In genomic region chr13:27372896-27373295, GRCh38 we compare ENCODE assay signal across 1 cellular context.
TF ChIP-seq lines count a peak whose summit lies in the region.

No MANE protein-coding gene starts in this region.

TF ChIP-seq in HepG2, 621 proteins besides CTCF, POLR2A, EP300 and RAD21 (continued from another document):
- TF ChIP-seq ZNF609 (CRISPR knock-in tag; IDR thresholded peaks at IDR 0.05; ENCODE audit: borderline replicate concordance) (0 out of 2 replicates have a peak, but pooled peaks have one; percentile 16), ARID4A (CRISPR knock-in tag; IDR thresholded peaks at IDR 0.05; ENCODE audit: borderline replicate concordance) (peak; percentile 20; the same call in 1 of the 2 replicates), ZSCAN30 (CRISPR knock-in tag; IDR thresholded peaks at IDR 0.05) (no peak), RARA (CRISPR knock-in tag; IDR thresholded peaks at IDR 0.05) (no peak), FOXA1 (IDR thresholded peaks at IDR 0.05) (no peak), FOXA1 (CRISPR knock-in tag; IDR thresholded peaks at IDR 0.05) (peak; percentile 79), FOXP1 (IDR thresholded peaks at IDR 0.05) (no peak), FOXP1 (CRISPR knock-in tag; IDR thresholded peaks at IDR 0.05) (0 out of 2 replicates have a peak, but pooled peaks have one; percentile 11), KDM2A (CRISPR knock-in tag; IDR thresholded peaks at IDR 0.05; ENCODE audit: borderline replicate concordance, low read depth) (no peak), ZNF274 (CRISPR knock-in tag; IDR thresholded peaks at IDR 0.05) (no peak), KLF6 (CRISPR knock-in tag; IDR thresholded peaks at IDR 0.05) (no peak), ZNF781 (CRISPR knock-in tag; IDR thresholded peaks at IDR 0.05; ENCODE audit: borderline replicate concordance, not compliant biosample characterization) (no peak), NFE2L2 (IDR thresholded peaks at IDR 0.05; ENCODE audit: low read length) (no peak), ARID5B (CRISPR knock-in tag; IDR thresholded peaks at IDR 0.05) (0 out of 2 replicates have a peak, but pooled peaks have one; percentile 36)
TF ChIP-seq in HepG2: peak in this region for 16.
